In genomic region chr10:21494221-21495001, GRCh38 we compare ENCODE assay signal across 8 cellular contexts. TPM values are rescaled to one million over a fixed set of nuclear protein-coding genes. Genes with fewer than 3 reads are reported as not detected.
DNase-seq lines count a peak whose midpoint lies in the region; ATAC-seq and TF ChIP-seq lines count a peak whose summit lies in the region.

No MANE protein-coding gene starts in this region.

- no peak for TF ChIP-seq EP300 in suprapubic skin (IDR thresholded peaks at IDR 0.05)

- H3K36me3 ChIP-seq in MM.1S (replicated peaks; ENCODE audit: insufficient read depth, low read length) (no peaks in the 10 kb centered on the region), right lobe of liver (no peaks in the 10 kb centered on the region), suprapubic skin (no peaks in the 10 kb centered on the region)

- H3K27me3 ChIP-seq in MM.1S (replicated peaks; ENCODE audit: insufficient read depth, low read length) (peaks cover 28% of the 10 kb centered on the region), right lobe of liver (no peaks in the 10 kb centered on the region), suprapubic skin (no peaks in the 10 kb centered on the region)

- H3K9ac ChIP-seq in MM.1S (ENCODE audit: low read length): no peak overlapping the region

- ATAC-seq in right lobe of liver (peak; percentile 13 to 44 (median 32)), HG02678 (IDR thresholded peaks at IDR 0.05; ENCODE audit: unreplicated experiment) (no peak)

- TF ChIP-seq POLR2A in right lobe of liver (IDR thresholded peaks at IDR 0.05): no peak
- no peak for TF ChIP-seq POLR2A in suprapubic skin (IDR thresholded peaks at IDR 0.05)

- peaks cover 3% of the 10 kb centered on the region; the same call in 1 of the 2 replicates for H3F3A ChIP-seq in MM.1S (ENCODE audit: insufficient read depth, low read length)

- no peaks in the 10 kb centered on the region for H4K20me1 ChIP-seq in MM.1S (ENCODE audit: insufficient read depth, low read length)

- WGBS in right lobe of liver (ENCODE audit: insufficient coverage, low coverage, low lambda C conversion rate, missing lambda C conversion rate): 22% methylated on average over 25 of the region's 66 CpGs
- WGBS in suprapubic skin: 17% methylated on average over 41 of the region's 66 CpGs

- DNase-seq in GM12864 (ENCODE audit: low read depth) (no peak), MM.1S (no peak), cerebellar cortex (ENCODE audit: low spot score) (peak; percentile 61), right lobe of liver (peak; percentile 65 to 70 (median 70)), suprapubic skin (ENCODE audit: low spot score in 2 of 2) (no peak), NCI-H345 (lab: John Stamatoyannopoulos, UW) (no peak), putamen (ENCODE audit: low spot score) (no peak)

- no peak overlapping the region for H3K27ac ChIP-seq in MM.1S (ENCODE audit: low read length)
- peak overlapping the region; percentile 31 to 44 (median 36) for H3K27ac ChIP-seq in right lobe of liver
- peak overlapping the region; percentile 57 for H3K27ac ChIP-seq in suprapubic skin

- H3K4me3 ChIP-seq in GM12864 (ENCODE audit: low read depth, low read length) (peak overlapping the region; percentile 74), MM.1S (ENCODE audit: low read length) (peak overlapping the region; percentile 84), right lobe of liver (peak overlapping the region; percentile 80 to 88 (median 85)), suprapubic skin (peak overlapping the region; percentile 80)

- TF ChIP-seq CTCF in GM12864 (IDR thresholded peaks at IDR 0.05; ENCODE audit: low read depth, low read length, missing control alignments) (no peak), MM.1S (IDR thresholded peaks at IDR 0.05; ENCODE audit: low read length) (no peak), right lobe of liver (IDR thresholded peaks at IDR 0.05) (peak in 1 of 4 donors; percentile 3), suprapubic skin (IDR thresholded peaks at IDR 0.05) (no peak)

- no peaks in the 10 kb centered on the region for H3K79me2 ChIP-seq in MM.1S (ENCODE audit: low read length)

- H3K4me2 ChIP-seq in MM.1S (ENCODE audit: low read depth, low read length): peak overlapping the region; percentile 100

- H2AFZ ChIP-seq in MM.1S (ENCODE audit: low read length): peak overlapping the region; percentile 92

- H3K9me3 ChIP-seq in MM.1S (replicated peaks; ENCODE audit: insufficient read depth, low read length) (no peaks in the 10 kb centered on the region), right lobe of liver (no peaks in the 10 kb centered on the region), suprapubic skin (no peaks in the 10 kb centered on the region)

- no peaks in the 10 kb centered on the region for H3K4me1 ChIP-seq in MM.1S (ENCODE audit: low read length)
- peaks cover 0 to 19% (median 3%) of the 10 kb centered on the region in 4 donors for H3K4me1 ChIP-seq in right lobe of liver
- peaks cover 29% of the 10 kb centered on the region for H3K4me1 ChIP-seq in suprapubic skin

- intact Hi-C loops in right lobe of liver (cut with DNase I): loop anchor here in 1 of 2 donors (10.0 kb wide), 1 partner anchor 460 kb away; no protein-coding TSS in a partner anchor

- no peaks in the 10 kb centered on the region for H3K9me2 ChIP-seq in MM.1S (replicated peaks; ENCODE audit: insufficient read depth, low read length)

RNA-seq across cellular contexts. Expression of gene SKIDA1, which starts 31.1 kb away (rescaled TPM):
- total RNA-seq in right lobe of liver (1 to 10 TPM in 5 of 6 experiments, under 1 TPM in 1; 0.31 to 3.9 (median 2.1) TPM), suprapubic skin (1 to 10 TPM in 2 of 4 donors, under 1 TPM in 2; 0.53 to 3.0 (median 1.2) TPM)

RNA-seq across cellular contexts. Expression of gene MLLT10, which starts 39.6 kb away (rescaled TPM):
- total RNA-seq in right lobe of liver: 10 to 100 TPM; 15.8 to 49.4 (median 20.1) TPM
- total RNA-seq in suprapubic skin: 10 to 100 TPM; 58.0 to 97.8 (median 64.4) TPM

Comparison
In these comparisons a context has a peak if more than half of its experiments do, and no peak if none do; other contexts are left out.
1. DNase-seq: peak in cerebellar cortex (single experiment) and right lobe of liver (3 of 3); none in GM12864 (single experiment), MM.1S (single experiment), suprapubic skin (0 of 2), NCI-H345 (single experiment) and putamen (single experiment).
2. Peak in every context shown above with its lines, with median percentiles within 50 percentile points of each other: H3K4me3 ChIP-seq.